Comparison of ENCODE assay signal across 2 cellular contexts in the genomic region with DNA sequence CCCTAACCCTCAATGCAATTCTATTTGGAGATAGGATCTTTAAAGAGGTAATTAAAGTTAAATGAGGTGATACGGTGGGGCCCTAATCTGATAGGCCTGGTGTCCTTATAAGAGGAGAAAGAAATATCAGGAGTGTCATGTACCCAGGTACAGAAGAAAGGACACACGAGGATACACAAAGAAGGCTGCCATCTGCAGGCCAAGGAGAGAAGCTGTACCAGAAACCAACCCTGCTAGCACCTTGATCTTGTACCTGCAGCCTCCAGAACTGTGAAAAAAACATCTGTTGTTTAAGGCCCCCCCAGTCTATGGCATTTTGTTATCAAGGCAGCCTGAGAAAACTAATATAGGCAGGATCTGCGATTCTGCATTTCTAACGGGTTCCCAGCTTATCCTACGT.
TF ChIP-seq lines count a peak whose summit lies in the region.

No MANE protein-coding gene starts in this region.

TF ChIP-seq in SK-N-SH, 30 proteins besides CTCF, POLR2A, EP300 and RAD21 (continued from another document):
- TF ChIP-seq, protein P1, sequence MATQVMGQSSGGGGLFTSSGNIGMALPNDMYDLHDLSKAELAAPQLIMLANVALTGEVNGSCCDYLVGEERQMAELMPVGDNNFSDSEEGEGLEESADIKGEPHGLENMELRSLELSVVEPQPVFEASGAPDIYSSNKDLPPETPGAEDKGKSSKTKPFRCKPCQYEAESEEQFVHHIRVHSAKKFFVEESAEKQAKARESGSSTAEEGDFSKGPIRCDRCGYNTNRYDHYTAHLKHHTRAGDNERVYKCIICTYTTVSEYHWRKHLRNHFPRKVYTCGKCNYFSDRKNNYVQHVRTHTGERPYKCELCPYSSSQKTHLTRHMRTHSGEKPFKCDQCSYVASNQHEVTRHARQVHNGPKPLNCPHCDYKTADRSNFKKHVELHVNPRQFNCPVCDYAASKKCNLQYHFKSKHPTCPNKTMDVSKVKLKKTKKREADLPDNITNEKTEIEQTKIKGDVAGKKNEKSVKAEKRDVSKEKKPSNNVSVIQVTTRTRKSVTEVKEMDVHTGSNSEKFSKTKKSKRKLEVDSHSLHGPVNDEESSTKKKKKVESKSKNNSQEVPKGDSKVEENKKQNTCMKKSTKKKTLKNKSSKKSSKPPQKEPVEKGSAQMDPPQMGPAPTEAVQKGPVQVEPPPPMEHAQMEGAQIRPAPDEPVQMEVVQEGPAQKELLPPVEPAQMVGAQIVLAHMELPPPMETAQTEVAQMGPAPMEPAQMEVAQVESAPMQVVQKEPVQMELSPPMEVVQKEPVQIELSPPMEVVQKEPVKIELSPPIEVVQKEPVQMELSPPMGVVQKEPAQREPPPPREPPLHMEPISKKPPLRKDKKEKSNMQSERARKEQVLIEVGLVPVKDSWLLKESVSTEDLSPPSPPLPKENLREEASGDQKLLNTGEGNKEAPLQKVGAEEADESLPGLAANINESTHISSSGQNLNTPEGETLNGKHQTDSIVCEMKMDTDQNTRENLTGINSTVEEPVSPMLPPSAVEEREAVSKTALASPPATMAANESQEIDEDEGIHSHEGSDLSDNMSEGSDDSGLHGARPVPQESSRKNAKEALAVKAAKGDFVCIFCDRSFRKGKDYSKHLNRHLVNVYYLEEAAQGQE (IDR thresholded peaks at IDR 0.05; ENCODE audit: low read depth, low read length): no peak
- no peak for TF ChIP-seq TEAD4 (IDR thresholded peaks at IDR 0.05; ENCODE audit: borderline replicate concordance, insufficient read depth)
- TF ChIP-seq SMC3 (IDR thresholded peaks at IDR 0.05; ENCODE audit: low read depth, low read length): no peak
- TF ChIP-seq, protein P2, sequence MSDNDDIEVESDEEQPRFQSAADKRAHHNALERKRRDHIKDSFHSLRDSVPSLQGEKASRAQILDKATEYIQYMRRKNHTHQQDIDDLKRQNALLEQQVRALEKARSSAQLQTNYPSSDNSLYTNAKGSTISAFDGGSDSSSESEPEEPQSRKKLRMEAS (IDR thresholded peaks at IDR 0.05; ENCODE audit: low read depth): no peak
- TF ChIP-seq, protein P3, sequence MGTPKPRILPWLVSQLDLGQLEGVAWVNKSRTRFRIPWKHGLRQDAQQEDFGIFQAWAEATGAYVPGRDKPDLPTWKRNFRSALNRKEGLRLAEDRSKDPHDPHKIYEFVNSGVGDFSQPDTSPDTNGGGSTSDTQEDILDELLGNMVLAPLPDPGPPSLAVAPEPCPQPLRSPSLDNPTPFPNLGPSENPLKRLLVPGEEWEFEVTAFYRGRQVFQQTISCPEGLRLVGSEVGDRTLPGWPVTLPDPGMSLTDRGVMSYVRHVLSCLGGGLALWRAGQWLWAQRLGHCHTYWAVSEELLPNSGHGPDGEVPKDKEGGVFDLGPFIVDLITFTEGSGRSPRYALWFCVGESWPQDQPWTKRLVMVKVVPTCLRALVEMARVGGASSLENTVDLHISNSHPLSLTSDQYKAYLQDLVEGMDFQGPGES (IDR thresholded peaks at IDR 0.05; ENCODE audit: low read depth, low read length): no peak
- TF ChIP-seq EZH2phosphoT487 (IDR thresholded peaks at IDR 0.05; ENCODE audit: borderline replicate concordance, low read depth): no peak
- no peak for TF ChIP-seq NRF1 (IDR thresholded peaks at IDR 0.05; ENCODE audit: low read depth, low read length)
- TF ChIP-seq PBX3 (IDR thresholded peaks at IDR 0.05): no peak
- TF ChIP-seq GABPA (IDR thresholded peaks at IDR 0.05; ENCODE audit: low read depth): no peak
- no peak for TF ChIP-seq FOXJ3 (CRISPR knock-in tag; IDR thresholded peaks at IDR 0.05)
- TF ChIP-seq NFIC (IDR thresholded peaks at IDR 0.05; ENCODE audit: borderline replicate concordance): no peak
- TF ChIP-seq YY1 (IDR thresholded peaks at IDR 0.05; ENCODE audit: low read depth): no peak
- no peak for TF ChIP-seq TCF12 (IDR thresholded peaks at IDR 0.05)

TF ChIP-seq in SK-N-SH treated with all-trans-retinoic acid at 6 μM for 48 hours, 23 proteins besides CTCF, POLR2A, EP300 and RAD21 (continued from another document):
- TF ChIP-seq POU6F1 (CRISPR knock-in tag; IDR thresholded peaks at IDR 0.05; ENCODE audit: borderline replicate concordance, low read depth): no peak
- TF ChIP-seq ZNF565 (CRISPR knock-in tag; conservative IDR thresholded peaks at IDR 0.05; ENCODE audit: low read depth): no peak
- TF ChIP-seq ISL1 (CRISPR knock-in tag; IDR thresholded peaks at IDR 0.05): no peak
- no peak for TF ChIP-seq ARNTL (CRISPR knock-in tag; IDR thresholded peaks at IDR 0.05; ENCODE audit: borderline replicate concordance, low read depth)
- TF ChIP-seq PPARA (CRISPR knock-in tag; IDR thresholded peaks at IDR 0.05; ENCODE audit: borderline replicate concordance): no peak
- TF ChIP-seq CSDC2 (CRISPR knock-in tag; IDR thresholded peaks at IDR 0.05): no peak
- TF ChIP-seq RARB (CRISPR knock-in tag; IDR thresholded peaks at IDR 0.05): no peak
- TF ChIP-seq TCF4 (CRISPR knock-in tag; IDR thresholded peaks at IDR 0.05; ENCODE audit: borderline replicate concordance): no peak
